In the genomic region with DNA sequence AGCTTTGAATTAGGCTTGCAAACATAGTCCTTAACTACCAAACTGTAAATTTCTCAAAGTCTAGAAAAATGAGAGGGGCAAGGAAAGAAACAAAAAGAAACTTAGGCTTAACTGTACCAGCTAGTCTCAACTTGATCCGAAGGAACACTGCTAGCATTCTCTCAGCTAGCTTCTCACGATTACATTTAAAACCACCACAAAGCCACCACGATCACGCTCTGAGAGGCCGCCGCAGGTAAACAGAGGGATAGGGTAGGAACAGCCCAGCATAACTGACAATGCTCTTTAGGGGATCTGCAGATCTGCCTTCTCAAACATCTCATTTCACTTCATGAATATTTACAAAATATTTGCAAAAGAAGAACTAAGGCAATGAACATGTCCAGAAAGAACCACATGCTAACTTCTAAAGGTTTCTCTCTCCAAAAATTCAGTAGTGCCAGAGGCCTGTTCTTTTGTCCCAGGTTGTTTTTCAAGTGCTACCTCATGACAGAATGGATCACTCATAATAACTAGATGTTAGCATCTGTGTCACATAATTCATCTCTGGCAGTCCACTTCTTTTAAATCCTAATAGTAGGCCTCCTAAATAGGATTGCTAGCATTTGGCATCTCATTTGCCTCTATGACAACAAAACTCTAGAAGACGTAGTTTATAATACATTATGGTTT, we compare ENCODE assay signal across 13 cellular contexts. TPM values are rescaled to one million over a fixed set of nuclear protein-coding genes. Genes with fewer than 3 reads are reported as not detected.
DNase-seq lines count a peak whose midpoint lies in the region; ATAC-seq and TF ChIP-seq lines count a peak whose summit lies in the region.
"Had no signal": no experiment of that assay in that cellular context is flagged by ENCODE, and none has a peak within 500 bp of the region (broad histone marks: within the 10 kb centered on the region; RNA-seq: fewer than 3 reads in every experiment).

No MANE protein-coding gene starts in this region.

- intact Hi-C loops in thyroid gland (cut with DNase I) = no loop called here

- H3K4me1 Mint-ChIP-seq in activated T-cell treated with anti-CD3 and anti-CD28 coated beads, Interleukin-2, amount 50 U/mL, for 72 hours (ENCODE audit: low read depth) = peaks cover 75% of the 10 kb centered on the region
- peaks cover 63% of the 10 kb centered on the region for H3K4me1 Mint-ChIP-seq in T-helper 2 cell treated with Interferon-gamma antibody and Interleukin-4, amounts not matched to agents 5 μg/mL and 100 μg/mL, for 36 hours (ENCODE audit: low read depth)
- peaks cover 49% of the 10 kb centered on the region for H3K4me1 Mint-ChIP-seq in endothelial cell (ENCODE audit: unreplicated experiment)

- H3K36me3 ChIP-seq in thyroid gland = no peaks in the 10 kb centered on the region
- H3K36me3 ChIP-seq: ovary had no signal

- peak overlapping the region; percentile 78 to 96 for H3K4me3 Mint-ChIP-seq in activated T-cell treated with anti-CD3 and anti-CD28 coated beads, Interleukin-2, amount 50 U/mL, for 72 hours
- peak overlapping the region; percentile 74 for H3K4me3 Mint-ChIP-seq in T-helper 2 cell treated with Interferon-gamma antibody and Interleukin-4, amounts not matched to agents 5 μg/mL and 100 μg/mL, for 36 hours
- no peak overlapping the region for H3K4me3 Mint-ChIP-seq in endothelial cell (ENCODE audit: unreplicated experiment)

- no peak overlapping the region for H3K4me3 ChIP-seq in thyroid gland (replicated peaks in 1 of 3)
- H3K4me3 ChIP-seq: lung, ovary, SJCRH30 had no signal

- no peaks in the 10 kb centered on the region for H3K9me3 ChIP-seq in thyroid gland
- H3K9me3 ChIP-seq: ovary, SJCRH30 had no signal

- H3K27ac ChIP-seq in thyroid gland = peak overlapping the region in 1 of 3 donors; percentile 7
- H3K27ac ChIP-seq: ovary, SJCRH30 had no signal

- peaks cover 3 to 5% of the 10 kb centered on the region in 2 donors for H3K36me3 Mint-ChIP-seq in activated T-cell treated with anti-CD3 and anti-CD28 coated beads, Interleukin-2, amount 50 U/mL, for 72 hours (ENCODE audit: insufficient read depth in 2 of 2)
- H3K36me3 Mint-ChIP-seq in T-helper 2 cell treated with Interferon-gamma antibody and Interleukin-4, amounts not matched to agents 5 μg/mL and 100 μg/mL, for 36 hours (ENCODE audit: low read depth) = peaks cover 42% of the 10 kb centered on the region
- peaks cover 7% of the 10 kb centered on the region for H3K36me3 Mint-ChIP-seq in endothelial cell (ENCODE audit: low read depth, unreplicated experiment)

- 82 to 87% methylated on average over 7 of the region's 7 CpGs for WGBS in thyroid gland, 2 donors

- TF ChIP-seq CTCF in endothelial cell (IDR thresholded peaks at IDR 0.05; ENCODE audit: unreplicated experiment) = no peak
- no peak for TF ChIP-seq CTCF in thyroid gland (IDR thresholded peaks at IDR 0.05)

- no peak for TF ChIP-seq POLR2A in thyroid gland (IDR thresholded peaks at IDR 0.05)

- H3K27me3 Mint-ChIP-seq in activated T-cell treated with anti-CD3 and anti-CD28 coated beads, Interleukin-2, amount 50 U/mL, for 72 hours (ENCODE audit: low read depth) = no peaks in the 10 kb centered on the region
- H3K27me3 Mint-ChIP-seq in T-helper 2 cell treated with Interferon-gamma antibody and Interleukin-4, amounts not matched to agents 5 μg/mL and 100 μg/mL, for 36 hours (ENCODE audit: low read depth) = no peaks in the 10 kb centered on the region
- H3K27me3 Mint-ChIP-seq in endothelial cell (ENCODE audit: unreplicated experiment) = peaks cover 5% of the 10 kb centered on the region

- peak; percentile 31 to 41 for DNase-seq in activated T-cell treated with anti-CD3 and anti-CD28 coated beads, Interleukin-2, amount 50 U/mL, for 72 hours
- DNase-seq in activated T-cell treated with anti-CD3 and anti-CD28 coated beads for 4 hours = no peak
- DNase-seq in T-helper 2 cell treated with Interferon-gamma antibody and Interleukin-4, amounts not matched to agents 5 μg/mL and 100 μg/mL, for 36 hours (ENCODE audit: low spot score) = no peak
- DNase-seq in endothelial cell (ENCODE audit: low spot score) = no peak
- DNase-seq in stimulated activated naive CD8-positive, alpha-beta T cell treated with anti-CD3 and anti-CD28 coated beads, Interleukin-15, Interleukin-2, amounts not matched to agents 100 U/mL and 50 U/mL, for 24 hours = no peak
- DNase-seq in HuH-7 (ENCODE audit: low spot score) = no peak
- no peak for DNase-seq in thyroid gland
- DNase-seq in NCI-H2107 (lab: John Stamatoyannopoulos, UW) = no peak
- DNase-seq: KBM-7, NCI-H1694, ovary, SJCRH30 had no signal

- H3K4me1 ChIP-seq in thyroid gland = peaks cover 16 to 45% of the 10 kb centered on the region in 2 donors

- peak overlapping the region; percentile 96 for H3K27ac Mint-ChIP-seq in activated T-cell treated with anti-CD3 and anti-CD28 coated beads, Interleukin-2, amount 50 U/mL, for 72 hours
- H3K27ac Mint-ChIP-seq in T-helper 2 cell treated with Interferon-gamma antibody and Interleukin-4, amounts not matched to agents 5 μg/mL and 100 μg/mL, for 36 hours = peak overlapping the region; percentile 90
- peak overlapping the region; percentile 10 for H3K27ac Mint-ChIP-seq in endothelial cell (ENCODE audit: unreplicated experiment)

- no peaks in the 10 kb centered on the region for H3K9me3 Mint-ChIP-seq in activated T-cell treated with anti-CD3 and anti-CD28 coated beads, Interleukin-2, amount 50 U/mL, for 72 hours
- H3K9me3 Mint-ChIP-seq in T-helper 2 cell treated with Interferon-gamma antibody and Interleukin-4, amounts not matched to agents 5 μg/mL and 100 μg/mL, for 36 hours = peaks cover 12% of the 10 kb centered on the region
- H3K9me3 Mint-ChIP-seq in endothelial cell (ENCODE audit: unreplicated experiment) = no peaks in the 10 kb centered on the region

- no peaks in the 10 kb centered on the region for H3K27me3 ChIP-seq in thyroid gland
- H3K27me3 ChIP-seq: ovary, SJCRH30 had no signal

- ATAC-seq in activated T-cell treated with anti-CD3 and anti-CD28 coated beads, Interleukin-2, amount 50 U/mL, for 72 hours (replicated peaks in 1 of 2) = peak; percentile 14 to 39
- peak; percentile 10 for ATAC-seq in stimulated activated naive CD8-positive, alpha-beta T cell treated with anti-CD3 and anti-CD28 coated beads, Interleukin-15, Interleukin-2, amounts not matched to agents 100 U/mL and 50 U/mL, for 24 hours

RNA-seq across cellular contexts. Expression of a gene that starts 18.9 kb away (rescaled TPM):
- 10 to 100 TPM; 22.3 to 23.7 TPM for total RNA-seq in activated T-cell treated with anti-CD3 and anti-CD28 coated beads, Interleukin-2, amount 50 U/mL, for 72 hours
- total RNA-seq in endothelial cell (ENCODE audit: unreplicated experiment) = 120 TPM
- total RNA-seq in thyroid gland = 100 to 1,000 TPM in 3 of 4 donors, 10 to 100 TPM in 1; 96.0 to 142 (median 131) TPM

Comparison
In these comparisons a context has a peak if more than half of its experiments do, and no peak if none do; other contexts are left out.
1. DNase-seq: peak in activated T-cell treated with anti-CD3 and anti-CD28 coated beads, Interleukin-2, amount 50 U/mL, for 72 hours (2 of 2); none in activated T-cell treated with anti-CD3 and anti-CD28 coated beads for 4 hours (single experiment), T-helper 2 cell treated with Interferon-gamma antibody and Interleukin-4, amounts not matched to agents 5 μg/mL and 100 μg/mL, for 36 hours (single experiment), endothelial cell (single experiment), stimulated activated naive CD8-positive, alpha-beta T cell treated with anti-CD3 and anti-CD28 coated beads, Interleukin-15, Interleukin-2, amounts not matched to agents 100 U/mL and 50 U/mL, for 24 hours (single experiment), HuH-7 (single experiment), thyroid gland (0 of 2) and NCI-H2107 (single experiment).
2. H3K27ac Mint-ChIP-seq: peak in every context shown above with its lines; median percentile 96 in activated T-cell treated with anti-CD3 and anti-CD28 coated beads, Interleukin-2, amount 50 U/mL, for 72 hours; 90 in T-helper 2 cell treated with Interferon-gamma antibody and Interleukin-4, amounts not matched to agents 5 μg/mL and 100 μg/mL, for 36 hours; 10 in endothelial cell.